8 cellular contexts compared by ENCODE assay signal in the genomic region with DNA sequence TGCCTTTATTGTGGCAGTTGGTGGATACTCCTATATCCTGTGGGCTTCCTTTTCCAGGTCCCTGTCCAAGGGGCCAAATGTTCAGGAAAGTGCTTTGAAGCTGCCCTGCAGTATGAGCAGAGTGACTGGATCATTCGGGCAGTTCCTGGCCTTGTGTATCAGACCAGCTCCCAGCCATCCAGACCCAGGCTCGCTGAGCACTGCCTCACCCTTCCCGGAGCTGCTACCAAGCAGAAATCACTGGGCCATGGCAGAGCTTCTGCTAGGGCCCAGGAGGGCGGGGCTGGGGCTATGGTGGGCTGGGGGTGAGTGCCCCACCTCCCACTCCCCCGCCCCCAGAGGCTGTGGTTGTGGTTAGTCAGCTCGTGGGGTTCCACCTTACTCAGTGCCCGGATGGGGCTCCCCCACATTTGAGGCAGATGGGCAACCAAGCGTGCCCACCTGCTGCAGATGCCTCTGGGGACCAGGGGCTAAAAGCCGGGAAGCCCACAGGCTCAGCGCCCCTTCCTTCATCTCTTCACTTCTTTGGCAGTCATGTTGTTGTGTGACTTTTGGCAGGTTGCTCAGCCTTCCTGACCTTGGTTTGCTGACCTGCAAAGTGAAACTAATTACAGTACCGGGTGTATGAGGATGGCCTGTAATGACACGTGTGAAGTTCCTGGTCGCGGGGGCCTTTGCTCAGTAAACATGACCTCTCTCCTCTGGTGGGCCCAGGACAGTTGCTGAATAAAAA. TPM values are rescaled to one million over a fixed set of nuclear protein-coding genes. Genes with fewer than 3 reads are reported as not detected.
DNase-seq lines count a peak whose midpoint lies in the region; ATAC-seq and TF ChIP-seq lines count a peak whose summit lies in the region.

No MANE protein-coding gene starts in this region.

- no peaks in the 10 kb centered on the region for H3K9me2 ChIP-seq in SU-DHL-6 (replicated peaks; ENCODE audit: insufficient read depth, low read length)

- DNase-seq in heart left ventricle: peak in 1 of 5 donors; percentile 63
- DNase-seq in dorsolateral prefrontal cortex: no peak
- DNase-seq in NCI-H2029 (lab: John Stamatoyannopoulos, UW): no peak
- no peak for DNase-seq in T-helper 9 cell
- DNase-seq in effector CD8-positive, alpha-beta T cell (lab: John Stamatoyannopoulos, UW): no peak

- ATAC-seq in GM18870 (IDR thresholded peaks at IDR 0.05; ENCODE audit: unreplicated experiment) (peak; percentile 70), HG02798 (IDR thresholded peaks at IDR 0.05; ENCODE audit: poor library complexity, unreplicated experiment) (peak; percentile 54), heart left ventricle (no peak)

- H3K79me2 ChIP-seq in SU-DHL-6 (ENCODE audit: insufficient read depth, low read length): no peaks in the 10 kb centered on the region

- H3K9ac ChIP-seq in SU-DHL-6 (ENCODE audit: low read length): peak overlapping the region; percentile 37; the same call in 1 of the 2 replicates

- H3F3A ChIP-seq in SU-DHL-6 (ENCODE audit: insufficient read depth): peaks cover 37% of the 10 kb centered on the region

- H4K20me1 ChIP-seq in SU-DHL-6 (ENCODE audit: low read depth, low read length): no peaks in the 10 kb centered on the region

- 48 to 50% (median 50%) methylated on average over 10 to 14 of the region's 14 CpGs for WGBS in heart left ventricle, 4 donors

- H3K4me3 ChIP-seq in SU-DHL-6 (ENCODE audit: insufficient read depth, low read length, poor library complexity, severe bottlenecking): no peak overlapping the region
- H3K4me3 ChIP-seq in heart left ventricle: no peak overlapping the region
- H3K4me3 ChIP-seq in dorsolateral prefrontal cortex: no peak overlapping the region

- H3K4me1 ChIP-seq in heart left ventricle: peaks cover 0 to 46% (median 31%) of the 10 kb centered on the region in 12 donors

- H3K27me3 ChIP-seq in SU-DHL-6 (ENCODE audit: low read length) (no peaks in the 10 kb centered on the region), heart left ventricle (peaks cover 0 to 12% (median 0%) of the 10 kb centered on the region in 9 donors), dorsolateral prefrontal cortex (peaks cover 0 to 22% (median 13%) of the 10 kb centered on the region in 45 donors)

- intact Hi-C loops in heart left ventricle (cut with DNase I) (loop anchor here in 3 of 10 donors (2.0 to 5.0 kb wide), 3 partner anchors 40 to 70 kb away; no protein-coding TSS in a partner anchor), dorsolateral prefrontal cortex (cut with DNase I) (no loop called here)

- peak overlapping the region; percentile 47 for H3K4me2 ChIP-seq in SU-DHL-6 (ENCODE audit: low read depth, low read length, poor library complexity, severe bottlenecking)

- H3K36me3 ChIP-seq in SU-DHL-6 (ENCODE audit: low read length) (no peaks in the 10 kb centered on the region), heart left ventricle (no peaks in the 10 kb centered on the region)

- H3K27ac ChIP-seq in SU-DHL-6 (ENCODE audit: low read depth, low read length) (peak overlapping the region; percentile 73), heart left ventricle (peak overlapping the region in 11 of 12 donors; percentile 23 to 95 (median 89)), dorsolateral prefrontal cortex (no peak overlapping the region)

- no peaks in the 10 kb centered on the region for H3K9me3 ChIP-seq in SU-DHL-6 (ENCODE audit: insufficient read depth, low read length)
- no peaks in the 10 kb centered on the region for H3K9me3 ChIP-seq in heart left ventricle

- TF ChIP-seq POLR2A in heart left ventricle (IDR thresholded peaks at IDR 0.05): no peak

- H2AFZ ChIP-seq in SU-DHL-6 (ENCODE audit: low read depth, low read length, severe bottlenecking): no peak overlapping the region

- TF ChIP-seq CTCF in SU-DHL-6 (IDR thresholded peaks at IDR 0.05; ENCODE audit: insufficient read depth, low read length, poor library complexity, severe bottlenecking) (no peak), heart left ventricle (IDR thresholded peaks at IDR 0.05) (no peak), dorsolateral prefrontal cortex (IDR thresholded peaks at IDR 0.05 in 54 of 56, conservative IDR thresholded peaks at IDR 0.05 in 2 of 56; ENCODE audit: low read depth in 1 of 56, partially characterized antibody in 56 of 56) (no peak)

RNA-seq across cellular contexts. Expression of gene LRRC32, which starts 2.0 kb away (rescaled TPM):
- 10 to 100 TPM; 20.1 to 67.1 (median 26.9) TPM for total RNA-seq in heart left ventricle
- polyA plus RNA-seq in heart left ventricle: 10 to 100 TPM; 46.4 to 79.0 TPM
- 10 to 100 TPM in 113 of 120 experiments, 1 to 10 TPM in 7; 8.2 to 56.1 (median 22.8) TPM for total RNA-seq in dorsolateral prefrontal cortex

Comparison
In these comparisons a context has a peak if more than half of its experiments do, and no peak if none do; other contexts are left out.
1. ATAC-seq: peak in GM18870 (single experiment) and HG02798 (single experiment); none in heart left ventricle (0 of 4).
2. H3K27ac ChIP-seq: peak in SU-DHL-6 (single experiment) and heart left ventricle (11 of 12); none in dorsolateral prefrontal cortex (0 of 59).